10 cellular contexts compared by ENCODE assay signal in the genomic region with DNA sequence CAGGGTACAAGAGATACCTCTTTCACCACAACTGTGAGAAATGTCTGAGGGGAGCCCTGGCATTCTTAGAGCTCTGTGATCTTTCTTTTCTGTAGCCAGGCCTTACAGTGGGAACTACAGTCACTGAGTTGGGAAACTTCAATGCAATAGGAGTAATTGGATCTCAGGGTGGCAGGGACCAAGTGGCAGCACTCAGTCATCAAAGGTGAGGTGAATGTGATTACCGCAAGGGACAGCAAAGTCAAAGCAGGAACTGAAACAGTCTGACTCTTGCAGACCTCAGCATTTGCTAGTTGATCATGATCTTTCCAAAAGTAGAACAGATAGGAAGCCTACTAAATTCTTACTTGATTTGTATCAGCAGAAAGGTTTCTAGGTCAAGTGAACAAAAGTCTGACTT. TPM values are rescaled to one million over a fixed set of nuclear protein-coding genes. Genes with fewer than 3 reads are reported as not detected.
DNase-seq lines count a peak whose midpoint lies in the region; ATAC-seq and TF ChIP-seq lines count a peak whose summit lies in the region.
"Had no signal": no experiment of that assay in that cellular context is flagged by ENCODE, and none has a peak within 500 bp of the region (broad histone marks: within the 10 kb centered on the region; RNA-seq: fewer than 3 reads in every experiment).

No MANE protein-coding gene starts in this region.

- TF ChIP-seq CTCF in GM12864 (IDR thresholded peaks at IDR 0.05; ENCODE audit: low read depth, low read length, missing control alignments) = peak; percentile 30
- no peak for TF ChIP-seq CTCF in mammary epithelial cell (conservative IDR thresholded peaks at IDR 0.05 in 1 of 2, IDR thresholded peaks at IDR 0.05 in 1 of 2; ENCODE audit: extremely low read depth in 1 of 2, insufficient read depth in 1 of 2, low read depth in 1 of 2, low read length in 2 of 2)
- no peak for TF ChIP-seq CTCF in RWPE1 (conservative IDR thresholded peaks at IDR 0.05; ENCODE audit: low read depth)

- no peaks in the 10 kb centered on the region for H3K27me3 Mint-ChIP-seq in activated CD4-positive, alpha-beta memory T cell treated with anti-CD3 and anti-CD28 coated beads for 36 hours

- POLR2A ChIA-PET in activated CD4-positive, alpha-beta memory T cell treated with anti-CD3 and anti-CD28 coated beads for 36 hours (lab: Charles Lee) = interaction anchor here (0.5 to 1.0 kb wide), 2 partner anchors 72 to 210 kb away, joined by 3 to 4 read pairs; no protein-coding TSS in a partner anchor
- POLR2A ChIA-PET in RWPE1 (lab: Yijun Ruan, JAX; ENCODE audit: low non-redundant PET) = no interaction called here

- no peak overlapping the region for H3K9ac ChIP-seq in mammary epithelial cell (ENCODE audit: insufficient read depth, low read length)

- CTCF ChIA-PET in activated CD4-positive, alpha-beta memory T cell treated with anti-CD3 and anti-CD28 coated beads for 36 hours (lab: Charles Lee) = interaction anchor here (0.8 kb wide), 1 partner anchor 33 kb away, joined by 3 read pairs; no protein-coding TSS in a partner anchor
- CTCF ChIA-PET in mammary epithelial cell (lab: Charles Lee; ENCODE audit: low non-redundant PET) = no interaction called here
- CTCF ChIA-PET in RWPE1 (lab: Yijun Ruan, JAX) = no interaction called here

- no peak overlapping the region for H2AFZ ChIP-seq in mammary epithelial cell (ENCODE audit: low read depth, low read length)

- no peak overlapping the region for H3K4me3 Mint-ChIP-seq in activated CD4-positive, alpha-beta memory T cell treated with anti-CD3 and anti-CD28 coated beads for 36 hours

- peaks cover 2% of the 10 kb centered on the region; the same call in 1 of the 2 replicates for H3K9me3 ChIP-seq in MG63
- no peaks in the 10 kb centered on the region for H3K9me3 ChIP-seq in mammary epithelial cell (replicated peaks; ENCODE audit: insufficient read depth, low read length)
- H3K9me3 ChIP-seq: testis had no signal

- peaks cover 3% of the 10 kb centered on the region for H3K4me1 ChIP-seq in mammary epithelial cell (ENCODE audit: insufficient read depth, low read length)
- H3K4me1 ChIP-seq: testis had no signal

- dilution Hi-C loops in mammary epithelial cell (cut with HindIII; ENCODE audit: low sequenced_read_pairs) = no loop called here

- no peaks in the 10 kb centered on the region for H3K36me3 Mint-ChIP-seq in activated CD4-positive, alpha-beta memory T cell treated with anti-CD3 and anti-CD28 coated beads for 36 hours

- in situ Hi-C loops in mammary epithelial cell (cut with MboI; ENCODE audit: low sequenced_read_pairs in 2 of 2) (no loop called here), ACHN (cut with HindIII; ENCODE audit: low pct_ligation_motif_present, low pct_unique_long_range_greater_than_20kb, low sequenced_read_pairs) (no loop called here)

- DNase-seq in GM12864 (ENCODE audit: low read depth) (peak; percentile 21), MG63 (no peak), mammary epithelial cell (no peak), ACHN (no peak), RWPE1 (ENCODE audit: low spot score) (no peak)
- DNase-seq in activated CD4-positive, alpha-beta memory T cell treated with anti-CD3 and anti-CD28 coated beads for 36 hours = peak; percentile 74
- DNase-seq: ovary, testis had no signal

- H3K27ac ChIP-seq in mammary epithelial cell (ENCODE audit: insufficient read depth, low read depth, low read length) = no peak overlapping the region
- no peak overlapping the region for H3K27ac ChIP-seq in RWPE1
- H3K27ac ChIP-seq: ovary, testis had no signal

- H3K27me3 ChIP-seq in MG63 (peaks cover 12% of the 10 kb centered on the region), mammary epithelial cell (ENCODE audit: insufficient read depth, low read length) (peaks cover 2% of the 10 kb centered on the region)
- H3K27me3 ChIP-seq: ovary, testis had no signal

- no peaks in the 10 kb centered on the region for H3K79me2 ChIP-seq in mammary epithelial cell (ENCODE audit: insufficient read depth, low read length)

- H3K9me3 Mint-ChIP-seq in activated CD4-positive, alpha-beta memory T cell treated with anti-CD3 and anti-CD28 coated beads for 36 hours = no peaks in the 10 kb centered on the region

- no TSS peak for BruUV-seq in mammary epithelial cell (replicated peaks; lab: Mats Ljungman, UMichigan)

- peak overlapping the region; percentile 69 for H3K27ac Mint-ChIP-seq in activated CD4-positive, alpha-beta memory T cell treated with anti-CD3 and anti-CD28 coated beads for 36 hours

- ATAC-seq in GM19324 (IDR thresholded peaks at IDR 0.05; ENCODE audit: low FRiP score, unreplicated experiment) (peak; percentile 87), HG03066 (IDR thresholded peaks at IDR 0.05; ENCODE audit: low read depth, unreplicated experiment) (peak; percentile 76)

- no peaks in the 10 kb centered on the region for H4K20me1 ChIP-seq in mammary epithelial cell (ENCODE audit: insufficient read depth, low read length)

- 100% methylated on average over 1 of the region's 1 CpG for WGBS in mammary epithelial cell (ENCODE audit: low coverage, missing lambda C conversion rate)

- H3K4me1 Mint-ChIP-seq in activated CD4-positive, alpha-beta memory T cell treated with anti-CD3 and anti-CD28 coated beads for 36 hours (ENCODE audit: low read depth) = peaks cover 57% of the 10 kb centered on the region

- no peaks in the 10 kb centered on the region for H3K36me3 ChIP-seq in MG63
- H3K36me3 ChIP-seq in mammary epithelial cell (ENCODE audit: insufficient read depth, low read length) = no peaks in the 10 kb centered on the region
- H3K36me3 ChIP-seq: ovary had no signal

- H3K4me2 ChIP-seq in mammary epithelial cell (ENCODE audit: insufficient read depth, low read depth, low read length) = no peak overlapping the region

- no peak overlapping the region for H3K4me3 ChIP-seq in GM12864 (ENCODE audit: low read depth, low read length)
- no peak overlapping the region for H3K4me3 ChIP-seq in MG63
- no peak overlapping the region for H3K4me3 ChIP-seq in mammary epithelial cell (replicated peaks in 1 of 3; ENCODE audit: insufficient read depth in 1 of 3, low read depth in 2 of 3, low read length in 3 of 3)
- H3K4me3 ChIP-seq: ovary, testis had no signal

- intact Hi-C loops in activated CD4-positive, alpha-beta memory T cell treated with anti-CD3 and anti-CD28 coated beads for 36 hours (cut with micrococcal nuclease) = loop anchor here (1.0 to 5.0 kb wide), 5 partner anchors 12 to 468 kb away; no protein-coding TSS in a partner anchor
- intact Hi-C loops in mammary epithelial cell (cut with micrococcal nuclease) = no loop called here

RNA-seq across cellular contexts. Expression of gene MCF2L2, which starts 7.3 kb away (rescaled TPM):
- total RNA-seq in activated CD4-positive, alpha-beta memory T cell treated with anti-CD3 and anti-CD28 coated beads for 36 hours = 1 to 10 TPM; 3.9 to 4.7 TPM
- total RNA-seq in MG63 (2014; rRNA removed; shearing (Covaris generic); ENCODE audit: low replicate concordance) = not detected in 2 replicates
- total RNA-seq in mammary epithelial cell = 1 to 10 TPM; 2.0 to 2.7 TPM
- polyA plus RNA-seq in mammary epithelial cell = 0.26 TPM
- polyA minus RNA-seq in mammary epithelial cell = not detected

Comparison
In these comparisons a context has a peak if more than half of its experiments do, and no peak if none do; other contexts are left out.
1. DNase-seq: peak in GM12864 (single experiment) and activated CD4-positive, alpha-beta memory T cell treated with anti-CD3 and anti-CD28 coated beads for 36 hours (single experiment); none in MG63 (single experiment), mammary epithelial cell (single experiment), ACHN (single experiment) and RWPE1 (single experiment).